ENCODE assay signal across 22 cellular contexts in genomic region chr13:109922518-109922917, GRCh38.
"Had no signal": no experiment of that assay in that cellular context is flagged by ENCODE, and none has a peak within 500 bp of the region (broad histone marks: within the 10 kb centered on the region; RNA-seq: fewer than 3 reads in every experiment).

No MANE protein-coding gene starts in this region.

- H3K27me3 ChIP-seq: colonic mucosa, suprapubic skin, transverse colon, vagina had no signal

- H3K9me3 Mint-ChIP-seq: natural killer cell; stimulated activated naive CD8-positive, alpha-beta T cell treated with anti-CD3 and anti-CD28 coated beads, Interleukin-15, Interleukin-2, amounts not matched to agents 100 ng/mL and 50 ng/mL, for 24 hours; T-helper 1 cell treated with Interleukin-12 subunit alpha and Interleukin-12 subunit beta and Interleukin-4 antibody, amounts not matched to agents 30 μg/mL and 1 μg/mL, for 36 hours had no signal

- H3K4me3 ChIP-seq: colonic mucosa, ovary, psoas muscle, skin epidermis, suprapubic skin, transverse colon, vagina had no signal

- ATAC-seq: activated CD4-positive, CD25-positive, alpha-beta regulatory T cell treated with anti-CD3 and anti-CD28 coated beads, Interleukin-2, amount 50 U/mL, for 24 hours; left cardiac atrium; natural killer cell; psoas muscle; right cardiac atrium had no signal

- H3K9me3 ChIP-seq: colonic mucosa, ovary, psoas muscle, suprapubic skin, transverse colon, vagina had no signal

- H3K36me3 Mint-ChIP-seq: activated naive CD8-positive, alpha-beta T cell; natural killer cell had no signal

- H3K27ac ChIP-seq: colonic mucosa, ovary, psoas muscle, skin epidermis, suprapubic skin, transverse colon, vagina had no signal

- H3K4me1 Mint-ChIP-seq: natural killer cell had no signal

- H3K27ac Mint-ChIP-seq: activated naive CD8-positive, alpha-beta T cell; endodermal cell; natural killer cell; stimulated activated naive CD8-positive, alpha-beta T cell treated with anti-CD3 and anti-CD28 coated beads, Interleukin-15, Interleukin-2, amounts not matched to agents 100 ng/mL and 50 ng/mL, for 24 hours; T-helper 1 cell treated with Interleukin-12 subunit alpha and Interleukin-12 subunit beta and Interleukin-4 antibody, amounts not matched to agents 30 μg/mL and 1 μg/mL, for 36 hours had no signal

- H3K4me1 ChIP-seq: colonic mucosa, psoas muscle, suprapubic skin, transverse colon, vagina had no signal

- H3K4me3 Mint-ChIP-seq: activated naive CD8-positive, alpha-beta T cell; endodermal cell; natural killer cell; stimulated activated naive CD8-positive, alpha-beta T cell treated with anti-CD3 and anti-CD28 coated beads, Interleukin-15, Interleukin-2, amounts not matched to agents 100 ng/mL and 50 ng/mL, for 24 hours; T-helper 1 cell treated with Interleukin-12 subunit alpha and Interleukin-12 subunit beta and Interleukin-4 antibody, amounts not matched to agents 30 μg/mL and 1 μg/mL, for 36 hours had no signal

- H3K36me3 ChIP-seq: colonic mucosa, ovary, suprapubic skin, transverse colon, vagina had no signal

- DNase-seq: activated CD4-positive, alpha-beta T cell treated with anti-CD3 and anti-CD28 coated beads, Interleukin-2, amount 50 U/mL, for 4 hours; activated T-cell treated with anti-CD3 and anti-CD28 coated beads for 4 hours; amygdala; caudate nucleus; colonic mucosa; endodermal cell; erythroblast; left cardiac atrium; natural killer cell; ovary; psoas muscle; right cardiac atrium; stimulated activated CD4-positive, alpha-beta T cell treated with anti-CD3 and anti-CD28 coated beads, Interleukin-15, amount 100 ng/mL, for 24 hours; stimulated activated CD4-positive, alpha-beta T cell treated with anti-CD3 and anti-CD28 coated beads, Interleukin-2, amount 100 ng/mL, for 48 hours; transverse colon had no signal
